In genomic region chr2:119106301-119106897, GRCh38 we compare ENCODE assay signal across 10 cellular contexts. TPM values are rescaled to one million over a fixed set of nuclear protein-coding genes. Genes with fewer than 3 reads are reported as not detected.
DNase-seq lines count a peak whose midpoint lies in the region; ATAC-seq and TF ChIP-seq lines count a peak whose summit lies in the region.
"Had no signal": no experiment of that assay in that cellular context is flagged by ENCODE, and none has a peak within 500 bp of the region (broad histone marks: within the 10 kb centered on the region; RNA-seq: fewer than 3 reads in every experiment).

No MANE protein-coding gene starts in this region.

- intact Hi-C loops in activated CD4-positive, alpha-beta T cell treated with anti-CD3 and anti-CD28 coated beads, Interleukin-2, amount 10 ng/mL, durations not matched to agents 24 days and 14 days (cut with micrococcal nuclease), result no loop called here
- intact Hi-C loops in head of caudate nucleus (cut with DNase I), result no loop called here
- intact Hi-C loops in testis (cut with DNase I; ENCODE audit: low total_unique reads), result no loop called here

- DNase-seq in activated T-cell treated with anti-CD3 and anti-CD28 coated beads for 48 hours (ENCODE audit: low read depth) (peak; percentile 6), head of caudate nucleus (peak in 33 of 42 donors; percentile 11 to 71 (median 40)), testis (peak; percentile 55), GM13977 (ENCODE audit: low spot score) (no peak)
- DNase-seq in activated T-cell treated with anti-CD3 and anti-CD28 coated beads, Interleukin-2, amount 50 U/mL, for 4 hours, result no peak
- peak; percentile 83 for DNase-seq in activated CD4-positive, alpha-beta T cell treated with anti-CD3 and anti-CD28 coated beads, Interleukin-2, amount 10 ng/mL, durations not matched to agents 24 days and 14 days

- no peak overlapping the region for H3K4me3 ChIP-seq in testis

- H3K27ac ChIP-seq in testis, result no peak overlapping the region
- H3K27ac ChIP-seq: C4-2B had no signal

- WGBS in testis, 2 donors, result 33 to 36% methylated on average over 5 of the region's 5 CpGs

- TF ChIP-seq POLR2A in testis (IDR thresholded peaks at IDR 0.05), result no peak
- no peak for TF ChIP-seq POLR2A in GM18505 (IDR thresholded peaks at IDR 0.05; ENCODE audit: borderline replicate concordance, extremely low read depth, insufficient read depth, insufficient read length)

- TF ChIP-seq CTCF in testis (IDR thresholded peaks at IDR 0.05) (no peak), GM13977 (IDR thresholded peaks at IDR 0.05; ENCODE audit: extremely low read depth, insufficient read depth, missing control alignments) (no peak)

- no peaks in the 10 kb centered on the region for H3K27me3 ChIP-seq in testis

- no peak overlapping the region for H3K27ac Mint-ChIP-seq in activated CD4-positive, alpha-beta T cell treated with anti-CD3 and anti-CD28 coated beads, Interleukin-2, amount 10 ng/mL, durations not matched to agents 24 days and 14 days
- H3K27ac Mint-ChIP-seq: activated T-helper 17 cell treated with anti-CD3 and anti-CD28 coated beads, Interleukin-2, amount 50 U/mL, for 72 hours had no signal

- ATAC-seq in activated T-cell treated with anti-CD3 and anti-CD28 coated beads, Interleukin-2, amount 50 U/mL, for 4 hours, result no peak
- ATAC-seq in GM21825 (IDR thresholded peaks at IDR 0.05; ENCODE audit: unreplicated experiment) (no peak), GM18505 (IDR thresholded peaks at IDR 0.05; ENCODE audit: unreplicated experiment) (no peak)
- ATAC-seq: activated T-helper 17 cell treated with anti-CD3 and anti-CD28 coated beads, Interleukin-2, amount 50 U/mL, for 72 hours had no signal

- H3K9me3 Mint-ChIP-seq in activated T-cell treated with anti-CD3 and anti-CD28 coated beads, Interleukin-2, amount 50 U/mL, for 4 hours, result peaks cover 31% of the 10 kb centered on the region
- peaks cover 7% of the 10 kb centered on the region for H3K9me3 Mint-ChIP-seq in activated CD4-positive, alpha-beta T cell treated with anti-CD3 and anti-CD28 coated beads, Interleukin-2, amount 10 ng/mL, durations not matched to agents 24 days and 14 days

- H3K36me3 Mint-ChIP-seq in activated T-cell treated with anti-CD3 and anti-CD28 coated beads, Interleukin-2, amount 50 U/mL, for 4 hours (ENCODE audit: insufficient read depth), result no peaks in the 10 kb centered on the region
- H3K36me3 Mint-ChIP-seq in activated CD4-positive, alpha-beta T cell treated with anti-CD3 and anti-CD28 coated beads, Interleukin-2, amount 10 ng/mL, durations not matched to agents 24 days and 14 days (ENCODE audit: low read depth), result no peaks in the 10 kb centered on the region

- no peaks in the 10 kb centered on the region for H3K4me1 ChIP-seq in testis

- H3K4me1 Mint-ChIP-seq in activated T-cell treated with anti-CD3 and anti-CD28 coated beads, Interleukin-2, amount 50 U/mL, for 4 hours (ENCODE audit: low read depth), result no peaks in the 10 kb centered on the region
- no peaks in the 10 kb centered on the region for H3K4me1 Mint-ChIP-seq in activated CD4-positive, alpha-beta T cell treated with anti-CD3 and anti-CD28 coated beads, Interleukin-2, amount 10 ng/mL, durations not matched to agents 24 days and 14 days
- H3K4me1 Mint-ChIP-seq: activated T-helper 17 cell treated with anti-CD3 and anti-CD28 coated beads, Interleukin-2, amount 50 U/mL, for 72 hours had no signal

- H3K27me3 Mint-ChIP-seq in activated T-cell treated with anti-CD3 and anti-CD28 coated beads, Interleukin-2, amount 50 U/mL, for 4 hours (ENCODE audit: low read depth), result peaks cover 5% of the 10 kb centered on the region
- H3K27me3 Mint-ChIP-seq in activated CD4-positive, alpha-beta T cell treated with anti-CD3 and anti-CD28 coated beads, Interleukin-2, amount 10 ng/mL, durations not matched to agents 24 days and 14 days, result no peaks in the 10 kb centered on the region

- no peaks in the 10 kb centered on the region for H3K9me3 ChIP-seq in testis

- no peak overlapping the region for H3K4me3 Mint-ChIP-seq in activated T-cell treated with anti-CD3 and anti-CD28 coated beads, Interleukin-2, amount 50 U/mL, for 4 hours
- no peak overlapping the region for H3K4me3 Mint-ChIP-seq in activated CD4-positive, alpha-beta T cell treated with anti-CD3 and anti-CD28 coated beads, Interleukin-2, amount 10 ng/mL, durations not matched to agents 24 days and 14 days
- H3K4me3 Mint-ChIP-seq: activated T-helper 17 cell treated with anti-CD3 and anti-CD28 coated beads, Interleukin-2, amount 50 U/mL, for 72 hours had no signal

- no peaks in the 10 kb centered on the region for H3K36me3 ChIP-seq in testis (ENCODE audit: low read depth, missing control alignments)

- in situ Hi-C loops in GM13977 (cut with MboI; ENCODE audit: low pct_unique_long_range_greater_than_20kb, low sequenced_read_pairs, unreplicated experiment), result no loop called here

RNA-seq across cellular contexts. Expression of gene C1QL2, which starts 52.2 kb away (rescaled TPM):
- not detected for total RNA-seq in activated T-cell treated with anti-CD3 and anti-CD28 coated beads, Interleukin-2, amount 50 U/mL, for 4 hours
- total RNA-seq in activated CD4-positive, alpha-beta T cell treated with anti-CD3 and anti-CD28 coated beads, Interleukin-2, amount 10 ng/mL, durations not matched to agents 24 days and 14 days, result not detected in 2 replicates
- 1 to 10 TPM in 1 of 2 donors, under 1 TPM in 1; 0.55 to 1.2 TPM for total RNA-seq in testis
- polyA plus RNA-seq in testis (ENCODE audit: insufficient read depth, low read depth, low replicate concordance), result not detected
- total RNA-seq: activated T-helper 17 cell treated with anti-CD3 and anti-CD28 coated beads, Interleukin-2, amount 50 U/mL, for 72 hours had no signal

Comparison
In these comparisons a context has a peak if more than half of its experiments do, and no peak if none do; other contexts are left out.
1. DNase-seq: peak in activated T-cell treated with anti-CD3 and anti-CD28 coated beads for 48 hours (single experiment), activated CD4-positive, alpha-beta T cell treated with anti-CD3 and anti-CD28 coated beads, Interleukin-2, amount 10 ng/mL, durations not matched to agents 24 days and 14 days (single experiment), head of caudate nucleus (33 of 42) and testis (single experiment); none in activated T-cell treated with anti-CD3 and anti-CD28 coated beads, Interleukin-2, amount 50 U/mL, for 4 hours (single experiment) and GM13977 (single experiment).